Comparison of ENCODE assay signal across 1 cellular context in genomic region chr15:92949604-92950249, GRCh38.
TF ChIP-seq lines count a peak whose summit lies in the region.

No MANE protein-coding gene starts in this region.

TF ChIP-seq in HepG2, 621 proteins besides CTCF, POLR2A, EP300 and RAD21 (continued from another document and continues in another):
- TF ChIP-seq AKNA (CRISPR knock-in tag; IDR thresholded peaks at IDR 0.05; ENCODE audit: borderline replicate concordance): no peak
- TF ChIP-seq FOXP4 (CRISPR knock-in tag; IDR thresholded peaks at IDR 0.05): peak; percentile 39; the same call in 1 of the 2 replicates
- TF ChIP-seq TP53 (CRISPR knock-in tag; conservative IDR thresholded peaks at IDR 0.05): peak; percentile 100
- TF ChIP-seq FOXK1 (CRISPR knock-in tag; IDR thresholded peaks at IDR 0.05; ENCODE audit: borderline replicate concordance, low read depth): peak; percentile 45; the same call in 1 of the 2 replicates
- no peak for TF ChIP-seq HBP1 (CRISPR knock-in tag; IDR thresholded peaks at IDR 0.05; ENCODE audit: low read depth)
- TF ChIP-seq ZNF121 (CRISPR knock-in tag; IDR thresholded peaks at IDR 0.05): peak; percentile 49; the same call in 1 of the 2 replicates
- TF ChIP-seq CC2D1A (CRISPR knock-in tag; IDR thresholded peaks at IDR 0.05): no peak
- TF ChIP-seq ARID4A (CRISPR knock-in tag; IDR thresholded peaks at IDR 0.05; ENCODE audit: borderline replicate concordance): no peak
- TF ChIP-seq ATAD3A (CRISPR knock-in tag; IDR thresholded peaks at IDR 0.05): no peak
- no peak for TF ChIP-seq PTBP1 (IDR thresholded peaks at IDR 0.05; ENCODE audit: low read depth, low read length, poor library complexity, severe bottlenecking)
- TF ChIP-seq SALL2 (CRISPR knock-in tag; IDR thresholded peaks at IDR 0.05): no peak
- TF ChIP-seq ARID5B (CRISPR knock-in tag; IDR thresholded peaks at IDR 0.05): peak; percentile 54; the same call in 1 of the 2 replicates
- TF ChIP-seq HNF4A (CRISPR knock-in tag; IDR thresholded peaks at IDR 0.05): peak; percentile 69
- TF ChIP-seq MED1 (CRISPR knock-in tag; IDR thresholded peaks at IDR 0.05): peak; percentile 87
- no peak for TF ChIP-seq FOXP1 (IDR thresholded peaks at IDR 0.05)
- peak; percentile 64 for TF ChIP-seq FOXP1 (CRISPR knock-in tag; IDR thresholded peaks at IDR 0.05)
- 0 out of 2 replicates have a peak, but pooled peaks have one; percentile 22 for TF ChIP-seq THAP11 (CRISPR knock-in tag; IDR thresholded peaks at IDR 0.05)
- TF ChIP-seq RXRB (CRISPR knock-in tag; IDR thresholded peaks at IDR 0.05; ENCODE audit: borderline replicate concordance): no peak; the same call in 1 of the 2 replicates
- no peak for TF ChIP-seq PCBP1 (IDR thresholded peaks at IDR 0.05; ENCODE audit: borderline replicate concordance, low read depth, low read length)
- TF ChIP-seq IRX3 (CRISPR knock-in tag; IDR thresholded peaks at IDR 0.05; ENCODE audit: borderline replicate concordance, low read depth): no peak
- TF ChIP-seq SRF (IDR thresholded peaks at IDR 0.05; ENCODE audit: low read depth, low read length): peak; percentile 71
- no peak for TF ChIP-seq SOX6 (IDR thresholded peaks at IDR 0.05)
- peak; percentile 88 for TF ChIP-seq SOX6 (CRISPR knock-in tag; IDR thresholded peaks at IDR 0.05)
- TF ChIP-seq ZNF556 (CRISPR knock-in tag; IDR thresholded peaks at IDR 0.05; ENCODE audit: borderline replicate concordance): no peak
- TF ChIP-seq TCF7L2 (IDR thresholded peaks at IDR 0.05; ENCODE audit: low read depth, low read length): no peak
- TF ChIP-seq GATAD2A (CRISPR knock-in tag; IDR thresholded peaks at IDR 0.05): peak; percentile 28
- TF ChIP-seq SMYD3 (CRISPR knock-in tag; IDR thresholded peaks at IDR 0.05): no peak
- TF ChIP-seq PHF5A (CRISPR knock-in tag; IDR thresholded peaks at IDR 0.05; ENCODE audit: low read depth, unreplicated experiment): no peak
- peak; percentile 83; the same call in 1 of the 2 replicates for TF ChIP-seq SOX5 (CRISPR knock-in tag; IDR thresholded peaks at IDR 0.05; ENCODE audit: borderline replicate concordance)
- 0 out of 2 replicates have a peak, but pooled peaks have one; percentile 37 for TF ChIP-seq ZNF614 (CRISPR knock-in tag; IDR thresholded peaks at IDR 0.05; ENCODE audit: borderline replicate concordance)
- no peak for TF ChIP-seq FOXA1 (IDR thresholded peaks at IDR 0.05)
- TF ChIP-seq FOXA1 (CRISPR knock-in tag; IDR thresholded peaks at IDR 0.05): peak; percentile 11; the same call in 1 of the 2 replicates
- TF ChIP-seq ATF1 (CRISPR knock-in tag; IDR thresholded peaks at IDR 0.05): no peak
- peak; percentile 45; the same call in 1 of the 2 replicates for TF ChIP-seq AHDC1 (CRISPR knock-in tag; IDR thresholded peaks at IDR 0.05; ENCODE audit: borderline replicate concordance)
- no peak for TF ChIP-seq HOXA3 (CRISPR knock-in tag; IDR thresholded peaks at IDR 0.05)
- no peak for TF ChIP-seq FLYWCH1 (CRISPR knock-in tag; IDR thresholded peaks at IDR 0.05)
- TF ChIP-seq NFKBIZ (CRISPR knock-in tag; IDR thresholded peaks at IDR 0.05): no peak
- TF ChIP-seq TARDBP (CRISPR knock-in tag; IDR thresholded peaks at IDR 0.05): peak; percentile 38; the same call in 1 of the 2 replicates
- no peak for TF ChIP-seq ZNF335 (CRISPR knock-in tag; IDR thresholded peaks at IDR 0.05)
- TF ChIP-seq KAT8 (CRISPR knock-in tag; IDR thresholded peaks at IDR 0.05): no peak
- peak; percentile 52 for TF ChIP-seq ELF3 (CRISPR knock-in tag; IDR thresholded peaks at IDR 0.05)
